Comparison of ENCODE assay signal across 8 cellular contexts in the genomic region with DNA sequence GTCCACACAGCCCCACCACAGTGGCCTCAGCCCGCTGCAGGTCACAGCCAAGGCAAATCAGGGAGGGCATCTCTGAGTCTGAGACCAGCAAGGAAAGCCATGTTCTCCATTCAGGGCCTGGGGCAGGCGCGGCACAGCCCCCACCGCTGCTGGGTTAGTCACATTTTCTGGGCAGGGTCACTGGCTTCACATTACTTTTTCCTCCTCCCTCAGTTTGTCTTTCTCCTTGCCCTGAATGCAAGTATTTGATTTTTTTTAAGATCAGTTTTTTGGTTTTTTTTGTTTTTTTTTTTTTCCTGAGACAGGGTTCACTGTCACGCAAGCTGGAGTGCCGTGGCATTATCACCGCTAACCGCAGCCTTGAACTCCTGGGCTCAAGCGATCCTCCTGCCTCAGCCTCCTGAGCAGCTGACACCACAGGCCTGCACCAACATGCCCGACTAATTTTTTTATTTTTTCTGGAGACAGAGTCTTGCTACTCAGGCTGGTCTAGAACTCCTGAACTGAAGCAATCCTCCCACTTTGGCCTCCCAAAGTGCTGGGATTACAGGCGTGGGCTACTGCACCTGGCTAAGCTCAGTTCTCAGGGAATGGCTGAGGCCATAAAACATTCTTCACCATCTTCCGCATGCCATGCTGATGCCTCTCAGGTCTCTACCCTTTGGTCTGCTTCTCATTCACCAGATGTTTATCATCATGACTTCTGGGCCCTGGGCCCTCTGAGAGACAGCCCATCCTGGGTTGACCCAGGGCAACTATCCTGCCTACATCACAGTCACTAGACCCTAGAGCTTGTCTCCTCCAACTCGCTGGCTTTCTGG. TPM values are rescaled to one million over a fixed set of nuclear protein-coding genes. Genes with fewer than 3 reads are reported as not detected.
A peak's percentile ranks its signal among the peaks of the same experiment; 100 is the strongest.
DNase-seq lines count a peak whose midpoint lies in the region; ATAC-seq and TF ChIP-seq lines count a peak whose summit lies in the region.

No MANE protein-coding gene starts in this region.

- POLR2A ChIA-PET in RWPE1 (lab: Yijun Ruan, JAX; ENCODE audit: low non-redundant PET) = interaction anchor here (0.7 kb wide), 1 partner anchor 123 kb away, joined by 3 read pairs; no protein-coding TSS in a partner anchor

- TF ChIP-seq POLR2A in tibial nerve (IDR thresholded peaks at IDR 0.05) = no peak

- intact Hi-C loops in activated CD4-positive, alpha-beta T cell treated with anti-CD3 and anti-CD28 coated beads, Interleukin-2, amount 10 ng/mL, durations not matched to agents 24 days and 14 days (cut with micrococcal nuclease) = no loop called here

- H3K27ac Mint-ChIP-seq in activated CD4-positive, alpha-beta T cell treated with anti-CD3 and anti-CD28 coated beads, Interleukin-2, amount 10 ng/mL, durations not matched to agents 24 days and 14 days = peak overlapping the region; percentile 81
- peak overlapping the region in 1 of 6 donors; percentile 68 for H3K27ac Mint-ChIP-seq in immature natural killer cell

- no peak for TF ChIP-seq CTCF in RWPE1 (conservative IDR thresholded peaks at IDR 0.05; ENCODE audit: low read depth)
- no peak for TF ChIP-seq CTCF in tibial nerve (IDR thresholded peaks at IDR 0.05)
- no peak for TF ChIP-seq CTCF in GM13977 (IDR thresholded peaks at IDR 0.05; ENCODE audit: extremely low read depth, insufficient read depth, missing control alignments)

- in situ Hi-C loops in GM13977 (cut with MboI; ENCODE audit: low pct_unique_long_range_greater_than_20kb, low sequenced_read_pairs, unreplicated experiment) = no loop called here

- peaks cover 60% of the 10 kb centered on the region for H3K4me1 Mint-ChIP-seq in activated CD4-positive, alpha-beta T cell treated with anti-CD3 and anti-CD28 coated beads, Interleukin-2, amount 10 ng/mL, durations not matched to agents 24 days and 14 days
- peaks cover 67 to 73% of the 10 kb centered on the region in 2 donors for H3K4me1 Mint-ChIP-seq in immature natural killer cell

- peak overlapping the region; percentile 77 for H3K4me3 Mint-ChIP-seq in activated CD4-positive, alpha-beta T cell treated with anti-CD3 and anti-CD28 coated beads, Interleukin-2, amount 10 ng/mL, durations not matched to agents 24 days and 14 days
- peak overlapping the region; percentile 29 to 77 (median 71) for H3K4me3 Mint-ChIP-seq in immature natural killer cell

- H3K9me3 ChIP-seq in tibial nerve = no peaks in the 10 kb centered on the region

- TF ChIP-seq EP300 in tibial nerve (IDR thresholded peaks at IDR 0.05) = no peak

- peak overlapping the region; percentile 95 for H3K27ac ChIP-seq in RWPE1
- H3K27ac ChIP-seq in tibial nerve = peak overlapping the region in 3 of 4 donors; percentile 10 to 73 (median 72)

- CTCF ChIA-PET in RWPE1 (lab: Yijun Ruan, JAX) = interaction anchor here (0.6 kb wide), 1 partner anchor 138 kb away, joined by 4 read pairs; no protein-coding TSS in a partner anchor

- peaks cover 4% of the 10 kb centered on the region for H3K36me3 Mint-ChIP-seq in activated CD4-positive, alpha-beta T cell treated with anti-CD3 and anti-CD28 coated beads, Interleukin-2, amount 10 ng/mL, durations not matched to agents 24 days and 14 days (ENCODE audit: low read depth)
- no peaks in the 10 kb centered on the region for H3K36me3 Mint-ChIP-seq in immature natural killer cell

- peaks cover 0 to 44% (median 20%) of the 10 kb centered on the region in 4 donors for H3K4me1 ChIP-seq in tibial nerve

- H3K36me3 ChIP-seq in tibial nerve = no peaks in the 10 kb centered on the region

- 76 to 81% methylated on average over 13 of the region's 13 CpGs for WGBS in tibial nerve, 2 donors

- H3K27me3 Mint-ChIP-seq in activated CD4-positive, alpha-beta T cell treated with anti-CD3 and anti-CD28 coated beads, Interleukin-2, amount 10 ng/mL, durations not matched to agents 24 days and 14 days = peaks cover 3% of the 10 kb centered on the region
- peaks cover 4 to 22% (median 17%) of the 10 kb centered on the region in 3 donors for H3K27me3 Mint-ChIP-seq in immature natural killer cell (ENCODE audit: low read depth in 3 of 3)

- DNase-seq in activated CD4-positive, alpha-beta T cell treated with anti-CD3 and anti-CD28 coated beads, Interleukin-2, amount 10 ng/mL, durations not matched to agents 24 days and 14 days = no peak
- DNase-seq in activated CD4-positive, alpha-beta T cell treated with anti-CD3 and anti-CD28 coated beads for 1 hour = no peak
- DNase-seq in RWPE1 (ENCODE audit: low spot score) (peak; percentile 62), immature natural killer cell (no peak), tibial nerve (ENCODE audit: low spot score in 2 of 2) (no peak), GM13977 (ENCODE audit: low spot score) (no peak)
- DNase-seq in activated effector memory CD4-positive, alpha-beta T cell treated with anti-CD3 and anti-CD28 coated beads, Interleukin-2, amount 50 U/mL, for 16 hours = no peak

- H3K4me3 ChIP-seq in tibial nerve = peak overlapping the region in 1 of 4 donors; percentile 37

- ATAC-seq in HG03521 (IDR thresholded peaks at IDR 0.05; ENCODE audit: unreplicated experiment) = no peak

- no peaks in the 10 kb centered on the region for H3K9me3 Mint-ChIP-seq in activated CD4-positive, alpha-beta T cell treated with anti-CD3 and anti-CD28 coated beads, Interleukin-2, amount 10 ng/mL, durations not matched to agents 24 days and 14 days
- no peaks in the 10 kb centered on the region for H3K9me3 Mint-ChIP-seq in immature natural killer cell

- no peaks in the 10 kb centered on the region for H3K27me3 ChIP-seq in tibial nerve

RNA-seq across cellular contexts. Expression of a gene that starts 0.6 kb away (rescaled TPM):
- total RNA-seq in activated CD4-positive, alpha-beta T cell treated with anti-CD3 and anti-CD28 coated beads, Interleukin-2, amount 10 ng/mL, durations not matched to agents 24 days and 14 days = 51.6 and 63.6 TPM in 2 replicates
- 100 to 1,000 TPM in 2 of 3 donors, 10 to 100 TPM in 1; 97.5 to 233 (median 232) TPM for polyA plus RNA-seq in immature natural killer cell
- total RNA-seq in tibial nerve = 10 to 100 TPM; 58.8 to 67.8 (median 67.7) TPM

RNA-seq across cellular contexts. Expression of a gene that starts 7.7 kb away (rescaled TPM):
- total RNA-seq in activated CD4-positive, alpha-beta T cell treated with anti-CD3 and anti-CD28 coated beads, Interleukin-2, amount 10 ng/mL, durations not matched to agents 24 days and 14 days = 0.69 and 0.96 TPM in 2 replicates
- not detected for polyA plus RNA-seq in immature natural killer cell
- total RNA-seq in tibial nerve = 1 to 10 TPM in 1 of 4 donors, not detected in 3; 1.1 TPM

RNA-seq across cellular contexts. Expression of a gene that starts 56.2 kb away (rescaled TPM):
- total RNA-seq in activated CD4-positive, alpha-beta T cell treated with anti-CD3 and anti-CD28 coated beads, Interleukin-2, amount 10 ng/mL, durations not matched to agents 24 days and 14 days = 16.7 and 18.2 TPM in 2 replicates
- polyA plus RNA-seq in immature natural killer cell = 10 to 100 TPM; 10.9 to 17.7 (median 14.0) TPM
- 10 to 100 TPM; 21.2 to 39.0 (median 35.4) TPM for total RNA-seq in tibial nerve

RNA-seq across cellular contexts. Expression of a gene that starts 56.5 kb away (rescaled TPM):
- total RNA-seq in activated CD4-positive, alpha-beta T cell treated with anti-CD3 and anti-CD28 coated beads, Interleukin-2, amount 10 ng/mL, durations not matched to agents 24 days and 14 days = 21.0 and 25.0 TPM in 2 replicates
- polyA plus RNA-seq in immature natural killer cell = 10 to 100 TPM; 13.7 to 28.1 (median 23.4) TPM
- total RNA-seq in tibial nerve = 100 to 1,000 TPM in 2 of 4 donors, 10 to 100 TPM in 2; 74.7 to 113 (median 97.5) TPM
